Comparison of ENCODE assay signal across 26 cellular contexts in genomic region chr5:133311171-133311570, GRCh38.
"Had no signal": no experiment of that assay in that cellular context is flagged by ENCODE, and none has a peak within 500 bp of the region (broad histone marks: within the 10 kb centered on the region; RNA-seq: fewer than 3 reads in every experiment).

No MANE protein-coding gene starts in this region.

- H3K4me1 ChIP-seq: heart right ventricle, left ventricle myocardium inferior, parathyroid adenoma, right atrium auricular region, spleen, tibial nerve, uterus had no signal

- H3K27ac ChIP-seq: heart right ventricle, left ventricle myocardium inferior, parathyroid adenoma, right atrium auricular region, skin epidermis, spleen, tibial nerve, uterus had no signal

- H3K27me3 ChIP-seq: right atrium auricular region, spleen, tibial nerve, uterus had no signal

- H3K36me3 ChIP-seq: heart right ventricle, left ventricle myocardium inferior, right atrium auricular region, spleen, tibial nerve, uterus had no signal

- H3K27ac Mint-ChIP-seq: mesothelial cell of epicardium; naive thymus-derived CD4-positive, alpha-beta T cell; natural killer cell treated with Interleukin-12 subunit alpha and Interleukin-12 subunit beta and Interleukin-15 and Interleukin-18, amount 100 ng/mL, for 72 hours; progenitor cell of endocrine pancreas; stimulated activated effector memory CD8-positive, alpha-beta T cell treated with anti-CD3 and anti-CD28 coated beads, Interleukin-12 subunit alpha, Interleukin-12 subunit beta, amount 100 ng/mL, for 72 hours; stimulated activated naive CD8-positive, alpha-beta T cell treated with anti-CD3 and anti-CD28 coated beads, Interleukin-15, Interleukin-2, amounts not matched to agents 100 ng/mL and 50 ng/mL, for 24 hours; type B pancreatic cell had no signal

- H3K9me3 Mint-ChIP-seq: mesothelial cell of epicardium; naive thymus-derived CD4-positive, alpha-beta T cell; natural killer cell treated with Interleukin-12 subunit alpha and Interleukin-12 subunit beta and Interleukin-15 and Interleukin-18, amount 100 ng/mL, for 72 hours; neural crest cell; stimulated activated effector memory CD8-positive, alpha-beta T cell treated with anti-CD3 and anti-CD28 coated beads, Interleukin-12 subunit alpha, Interleukin-12 subunit beta, amount 100 ng/mL, for 72 hours; stimulated activated naive CD8-positive, alpha-beta T cell treated with anti-CD3 and anti-CD28 coated beads, Interleukin-15, Interleukin-2, amounts not matched to agents 100 ng/mL and 50 ng/mL, for 24 hours; type B pancreatic cell had no signal

- H3K36me3 Mint-ChIP-seq: mesothelial cell of epicardium; naive thymus-derived CD4-positive, alpha-beta T cell; natural killer cell treated with Interleukin-12 subunit alpha and Interleukin-12 subunit beta and Interleukin-15 and Interleukin-18, amount 100 ng/mL, for 72 hours; stimulated activated effector memory CD8-positive, alpha-beta T cell treated with anti-CD3 and anti-CD28 coated beads, Interleukin-12 subunit alpha, Interleukin-12 subunit beta, amount 100 ng/mL, for 72 hours; type B pancreatic cell had no signal

- H3K9me3 ChIP-seq: heart right ventricle, left ventricle myocardium inferior, right atrium auricular region, spleen, tibial nerve, uterus had no signal

- H3K4me1 Mint-ChIP-seq: mesothelial cell of epicardium; stimulated activated effector memory CD8-positive, alpha-beta T cell treated with anti-CD3 and anti-CD28 coated beads, Interleukin-12 subunit alpha, Interleukin-12 subunit beta, amount 100 ng/mL, for 72 hours had no signal

- H3K4me3 Mint-ChIP-seq: mesothelial cell of epicardium; naive thymus-derived CD4-positive, alpha-beta T cell; natural killer cell treated with Interleukin-12 subunit alpha and Interleukin-12 subunit beta and Interleukin-15 and Interleukin-18, amount 100 ng/mL, for 72 hours; neural crest cell; stimulated activated effector memory CD8-positive, alpha-beta T cell treated with anti-CD3 and anti-CD28 coated beads, Interleukin-12 subunit alpha, Interleukin-12 subunit beta, amount 100 ng/mL, for 72 hours; stimulated activated naive CD8-positive, alpha-beta T cell treated with anti-CD3 and anti-CD28 coated beads, Interleukin-15, Interleukin-2, amounts not matched to agents 100 ng/mL and 50 ng/mL, for 24 hours; type B pancreatic cell had no signal

- H3K27me3 Mint-ChIP-seq: stimulated activated naive CD8-positive, alpha-beta T cell treated with anti-CD3 and anti-CD28 coated beads, Interleukin-15, Interleukin-2, amounts not matched to agents 100 ng/mL and 50 ng/mL, for 24 hours; type B pancreatic cell had no signal

- ATAC-seq: heart right ventricle; left cardiac atrium; naive thymus-derived CD4-positive, alpha-beta T cell; natural killer cell treated with Interleukin-12 subunit alpha and Interleukin-12 subunit beta and Interleukin-15 and Interleukin-18, amount 100 ng/mL, for 72 hours; sciatic nerve; stimulated activated effector memory CD8-positive, alpha-beta T cell treated with anti-CD3 and anti-CD28 coated beads, Interleukin-12 subunit alpha, Interleukin-12 subunit beta, amount 100 ng/mL, for 72 hours had no signal

- H3K4me3 ChIP-seq: heart right ventricle, left ventricle myocardium inferior, lung, right atrium auricular region, skin epidermis, spleen, tibial nerve, uterus had no signal

- DNase-seq: heart right ventricle; hippocampal formation; kidney glomerular epithelial cell; left cardiac atrium; left ventricle myocardium inferior; mesendoderm; naive thymus-derived CD4-positive, alpha-beta T cell; nucleus accumbens; spleen; stimulated activated CD4-positive, alpha-beta T cell treated with anti-CD3 and anti-CD28 coated beads, Interleukin-4, amount 100 ng/mL, for 24 hours; stimulated activated naive CD4-positive, alpha-beta T cell; substantia nigra; uterus had no signal
